Comparison of ENCODE assay signal across 1 cellular context in the genomic region with DNA sequence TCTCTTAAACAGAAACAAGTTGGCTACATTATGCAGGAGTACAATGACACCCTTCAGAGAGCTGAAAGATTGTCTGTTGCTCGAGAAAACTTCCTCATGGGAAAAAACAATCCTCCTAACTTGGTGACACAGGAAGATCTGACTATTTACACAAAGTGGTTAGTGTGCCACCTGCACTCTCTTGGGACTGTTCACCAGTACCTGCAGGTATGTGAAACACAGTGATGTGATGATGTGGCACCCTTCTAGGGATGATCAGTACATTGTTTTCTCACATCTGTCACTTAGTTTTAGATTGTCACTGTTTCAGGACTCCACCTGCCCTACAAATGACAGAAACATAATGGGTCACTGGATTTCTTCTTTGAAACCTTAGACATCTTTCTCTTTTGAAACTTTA.
TF ChIP-seq lines count a peak whose summit lies in the region.

No MANE protein-coding gene starts in this region.

TF ChIP-seq in K562, 482 proteins besides CTCF, POLR2A, EP300 and RAD21 (continued from another document):
- TF ChIP-seq, protein P1, sequence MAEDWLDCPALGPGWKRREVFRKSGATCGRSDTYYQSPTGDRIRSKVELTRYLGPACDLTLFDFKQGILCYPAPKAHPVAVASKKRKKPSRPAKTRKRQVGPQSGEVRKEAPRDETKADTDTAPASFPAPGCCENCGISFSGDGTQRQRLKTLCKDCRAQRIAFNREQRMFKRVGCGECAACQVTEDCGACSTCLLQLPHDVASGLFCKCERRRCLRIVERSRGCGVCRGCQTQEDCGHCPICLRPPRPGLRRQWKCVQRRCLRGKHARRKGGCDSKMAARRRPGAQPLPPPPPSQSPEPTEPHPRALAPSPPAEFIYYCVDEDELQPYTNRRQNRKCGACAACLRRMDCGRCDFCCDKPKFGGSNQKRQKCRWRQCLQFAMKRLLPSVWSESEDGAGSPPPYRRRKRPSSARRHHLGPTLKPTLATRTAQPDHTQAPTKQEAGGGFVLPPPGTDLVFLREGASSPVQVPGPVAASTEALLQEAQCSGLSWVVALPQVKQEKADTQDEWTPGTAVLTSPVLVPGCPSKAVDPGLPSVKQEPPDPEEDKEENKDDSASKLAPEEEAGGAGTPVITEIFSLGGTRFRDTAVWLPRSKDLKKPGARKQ (CRISPR knock-in tag; IDR thresholded peaks at IDR 0.05), result no peak
- TF ChIP-seq, protein P2, sequence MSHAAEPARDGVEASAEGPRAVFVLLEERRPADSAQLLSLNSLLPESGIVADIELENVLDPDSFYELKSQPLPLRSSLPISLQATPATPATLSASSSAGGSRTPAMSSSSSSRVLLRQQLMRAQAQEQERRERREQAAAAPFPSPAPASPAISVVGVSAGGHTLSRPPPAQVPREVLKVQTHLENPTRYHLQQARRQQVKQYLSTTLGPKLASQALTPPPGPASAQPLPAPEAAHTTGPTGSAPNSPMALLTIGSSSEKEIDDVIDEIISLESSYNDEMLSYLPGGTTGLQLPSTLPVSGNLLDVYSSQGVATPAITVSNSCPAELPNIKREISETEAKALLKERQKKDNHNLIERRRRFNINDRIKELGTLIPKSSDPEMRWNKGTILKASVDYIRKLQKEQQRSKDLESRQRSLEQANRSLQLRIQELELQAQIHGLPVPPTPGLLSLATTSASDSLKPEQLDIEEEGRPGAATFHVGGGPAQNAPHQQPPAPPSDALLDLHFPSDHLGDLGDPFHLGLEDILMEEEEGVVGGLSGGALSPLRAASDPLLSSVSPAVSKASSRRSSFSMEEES (CRISPR knock-in tag; IDR thresholded peaks at IDR 0.05), result no peak
- TF ChIP-seq TBP (optimal IDR thresholded peaks at IDR 0.05; ENCODE audit: low read depth, low read length) (no peak), NEUROD1 (IDR thresholded peaks at IDR 0.05; ENCODE audit: borderline replicate concordance, low read depth, low read length, partially characterized antibody) (no peak), TRIM28 (IDR thresholded peaks at IDR 0.05) (no peak)
